ENCODE assay signal across 2 cellular contexts in genomic region chr12:19382563-19382962, GRCh38.
TF ChIP-seq lines count a peak whose summit lies in the region.

No MANE protein-coding gene starts in this region.

TF ChIP-seq in SK-N-SH, 30 proteins besides CTCF, POLR2A, EP300 and RAD21:
- TF ChIP-seq REST (IDR thresholded peaks at IDR 0.05; ENCODE audit: low read depth, low read length) = no peak
- no peak for TF ChIP-seq RCOR1 (IDR thresholded peaks at IDR 0.05; ENCODE audit: low read length)
- TF ChIP-seq IRF3 (IDR thresholded peaks at IDR 0.05; ENCODE audit: low read depth, low read length) = no peak
- no peak for TF ChIP-seq POLR2AphosphoS5 (IDR thresholded peaks at IDR 0.05; ENCODE audit: low read depth, low read length)
- no peak for TF ChIP-seq USF1 (IDR thresholded peaks at IDR 0.05; ENCODE audit: borderline replicate concordance, low read depth)
- no peak for TF ChIP-seq RFX5 (IDR thresholded peaks at IDR 0.05; ENCODE audit: low read length)
- TF ChIP-seq FOXM1 (IDR thresholded peaks at IDR 0.05; ENCODE audit: low read depth) = no peak
- TF ChIP-seq SIN3A (IDR thresholded peaks at IDR 0.05; ENCODE audit: borderline replicate concordance, low read depth, low read length) = no peak
- TF ChIP-seq ZBTB33 (IDR thresholded peaks at IDR 0.05; ENCODE audit: borderline replicate concordance, low read depth) = no peak
- TF ChIP-seq TAF1 (IDR thresholded peaks at IDR 0.05; ENCODE audit: borderline replicate concordance, low read depth, low read length) = no peak
- no peak for TF ChIP-seq USF2 (IDR thresholded peaks at IDR 0.05; ENCODE audit: borderline replicate concordance, low read depth, low read length)
- TF ChIP-seq ELF1 (IDR thresholded peaks at IDR 0.05) = no peak
- no peak for TF ChIP-seq MAX (IDR thresholded peaks at IDR 0.05; ENCODE audit: low read depth)
- TF ChIP-seq RXRA (IDR thresholded peaks at IDR 0.05; ENCODE audit: borderline replicate concordance, low read depth) = no peak
- no peak for TF ChIP-seq PBX3 (IDR thresholded peaks at IDR 0.05)
TF ChIP-seq in SK-N-SH: peak in this region for 0.

TF ChIP-seq in SK-N-SH treated with all-trans-retinoic acid at 6 μM for 48 hours, 23 proteins besides CTCF, POLR2A, EP300 and RAD21 (continued from another document):
- TF ChIP-seq TSHZ2 (CRISPR knock-in tag; IDR thresholded peaks at IDR 0.05) (no peak), TCF4 (CRISPR knock-in tag; IDR thresholded peaks at IDR 0.05; ENCODE audit: borderline replicate concordance) (no peak), ARNTL (CRISPR knock-in tag; IDR thresholded peaks at IDR 0.05; ENCODE audit: borderline replicate concordance, low read depth) (no peak), CSRNP3 (CRISPR knock-in tag; IDR thresholded peaks at IDR 0.05) (no peak), BACH2 (CRISPR knock-in tag; IDR thresholded peaks at IDR 0.05; ENCODE audit: borderline replicate concordance) (no peak), RARB (CRISPR knock-in tag; IDR thresholded peaks at IDR 0.05) (no peak), ZNF8 (CRISPR knock-in tag; IDR thresholded peaks at IDR 0.05) (no peak), TOX (CRISPR knock-in tag; IDR thresholded peaks at IDR 0.05; ENCODE audit: borderline replicate concordance) (no peak), PATZ1 (CRISPR knock-in tag; IDR thresholded peaks at IDR 0.05; ENCODE audit: borderline replicate concordance) (no peak), OSR1 (CRISPR knock-in tag; IDR thresholded peaks at IDR 0.05) (no peak), ZFP30 (CRISPR knock-in tag; IDR thresholded peaks at IDR 0.05) (no peak), CSDC2 (CRISPR knock-in tag; IDR thresholded peaks at IDR 0.05) (no peak)
TF ChIP-seq in SK-N-SH treated with all-trans-retinoic acid at 6 μM for 48 hours: peak in this region for 0.
